Comparison of ENCODE assay signal across 14 cellular contexts in genomic region chr1:59605184-59605583, GRCh38.
"Had no signal": no experiment of that assay in that cellular context is flagged by ENCODE, and none has a peak within 500 bp of the region (broad histone marks: within the 10 kb centered on the region; RNA-seq: fewer than 3 reads in every experiment).

No MANE protein-coding gene starts in this region.

- H3K79me2 ChIP-seq: parathyroid adenoma had no signal

- ATAC-seq: activated CD4-positive, CD25-positive, alpha-beta regulatory T cell treated with anti-CD3 and anti-CD28 coated beads, Interleukin-2, amount 50 U/mL, for 24 hours; upper lobe of right lung had no signal

- H3K9ac ChIP-seq: neural progenitor cell, parathyroid adenoma had no signal

- H3K27me3 ChIP-seq: breast epithelium, esophagus squamous epithelium, neural progenitor cell, upper lobe of right lung had no signal

- H3K36me3 ChIP-seq: breast epithelium, neural progenitor cell, upper lobe of right lung had no signal

- H3K4me1 ChIP-seq: breast epithelium, esophagus squamous epithelium, parathyroid adenoma, upper lobe of right lung had no signal

- H3K4me1 Mint-ChIP-seq: neural progenitor cell had no signal

- DNase-seq: activated CD4-positive, alpha-beta T cell treated with anti-CD3 and anti-CD28 coated beads, Interleukin-2, amount 50 U/mL, for 48 hours; activated gamma-delta T cell; activated T-cell treated with anti-CD3 and anti-CD28 coated beads, Interleukin-2, amount 50 U/mL, for 48 hours; anterior cingulate cortex; esophagus squamous epithelium; glutamatergic neuron; retina; small intestine; upper lobe of right lung had no signal

- H3K9me3 ChIP-seq: breast epithelium, esophagus squamous epithelium, upper lobe of right lung had no signal

- H3K4me3 Mint-ChIP-seq: activated naive CD8-positive, alpha-beta T cell; neural progenitor cell had no signal

- H3K4me3 ChIP-seq: breast epithelium, esophagus squamous epithelium, neural progenitor cell, upper lobe of right lung had no signal

- H3K27me3 Mint-ChIP-seq: activated naive CD8-positive, alpha-beta T cell had no signal

- H3K4me2 ChIP-seq: neural progenitor cell had no signal

- FAIRE-seq: small intestine had no signal

- H3K27ac ChIP-seq: breast epithelium, esophagus squamous epithelium, neural progenitor cell, parathyroid adenoma, upper lobe of right lung had no signal

- H3K27ac Mint-ChIP-seq: activated naive CD8-positive, alpha-beta T cell; neural progenitor cell had no signal

- H2AFZ ChIP-seq: neural progenitor cell, parathyroid adenoma had no signal
